In genomic region chr12:79535751-79536150, GRCh38 we compare ENCODE assay signal across 1 cellular context.
TF ChIP-seq lines count a peak whose summit lies in the region.

No MANE protein-coding gene starts in this region.

TF ChIP-seq in HepG2, 621 proteins besides CTCF, POLR2A, EP300 and RAD21 (continued from another document):
- TF ChIP-seq AHDC1 (CRISPR knock-in tag; IDR thresholded peaks at IDR 0.05; ENCODE audit: borderline replicate concordance) (no peak), EHMT2 (IDR thresholded peaks at IDR 0.05; ENCODE audit: borderline replicate concordance, low read depth, low read length) (no peak), FOXO1 (CRISPR knock-in tag; IDR thresholded peaks at IDR 0.05) (no peak)
